ENCODE assay signal across 23 cellular contexts in genomic region chr13:57740719-57741118, GRCh38.
DNase-seq lines count a peak whose midpoint lies in the region; ATAC-seq and TF ChIP-seq lines count a peak whose summit lies in the region.
"Had no signal": no experiment of that assay in that cellular context is flagged by ENCODE, and none has a peak within 500 bp of the region (broad histone marks: within the 10 kb centered on the region; RNA-seq: fewer than 3 reads in every experiment).

No MANE protein-coding gene starts in this region.

- H3K27me3 ChIP-seq in neural progenitor cell = no peaks in the 10 kb centered on the region
- H3K27me3 ChIP-seq: foreskin keratinocyte, tibial artery had no signal

- H3K36me3 ChIP-seq in SK-N-MC (ENCODE audit: insufficient read depth, low read length) (no peaks in the 10 kb centered on the region), neural progenitor cell (no peaks in the 10 kb centered on the region)
- H3K36me3 ChIP-seq: tibial artery had no signal

- H3K4me2 ChIP-seq in neural progenitor cell = no peak overlapping the region

- peaks cover 5% of the 10 kb centered on the region for H3K4me1 Mint-ChIP-seq in neural progenitor cell
- H3K4me1 Mint-ChIP-seq in activated naive CD8-positive, alpha-beta T cell treated with anti-CD3 and anti-CD28 coated beads for 36 hours = no peaks in the 10 kb centered on the region
- H3K4me1 Mint-ChIP-seq: activated CD8-positive, alpha-beta memory T cell treated with anti-CD3 and anti-CD28 coated beads, Interleukin-2, amount 10 ng/mL, durations not matched to agents 7 days and 5 days; activated T-helper 17 cell treated with anti-CD3 and anti-CD28 coated beads, Interleukin-2, amount 50 U/mL, for 72 hours had no signal

- peak overlapping the region; percentile 71 for H2AFZ ChIP-seq in neural progenitor cell (replicated peaks)

- H3K4me3 ChIP-seq in SK-N-MC (0 out of 2 replicates have a peak overlapping the region, but pooled peaks have one; percentile 4), neural progenitor cell (no peak overlapping the region)
- H3K4me3 ChIP-seq: tibial artery had no signal

- H3K4me3 Mint-ChIP-seq in neural progenitor cell = no peak overlapping the region
- H3K4me3 Mint-ChIP-seq in activated naive CD8-positive, alpha-beta T cell treated with anti-CD3 and anti-CD28 coated beads for 36 hours = no peak overlapping the region
- H3K4me3 Mint-ChIP-seq: activated CD8-positive, alpha-beta memory T cell treated with anti-CD3 and anti-CD28 coated beads, Interleukin-2, amount 10 ng/mL, durations not matched to agents 7 days and 5 days; activated T-helper 17 cell treated with anti-CD3 and anti-CD28 coated beads, Interleukin-2, amount 50 U/mL, for 72 hours; HFFc6; natural killer cell treated with Interleukin-12 subunit alpha and Interleukin-12 subunit beta and Interleukin-15 and Interleukin-18, amount 100 ng/mL, for 72 hours had no signal

- H3K4me1 ChIP-seq in neural progenitor cell = peaks cover 37% of the 10 kb centered on the region
- H3K4me1 ChIP-seq: foreskin keratinocyte, tibial artery had no signal

- H3K27ac ChIP-seq in SK-N-MC (no peak overlapping the region), neural progenitor cell (no peak overlapping the region)
- H3K27ac ChIP-seq: epithelial cell of prostate, foreskin keratinocyte, tibial artery had no signal

- no peaks in the 10 kb centered on the region for H3F3A ChIP-seq in neural progenitor cell (ENCODE audit: low read depth)

- no peaks in the 10 kb centered on the region for H3K36me3 Mint-ChIP-seq in neural progenitor cell
- no peaks in the 10 kb centered on the region for H3K36me3 Mint-ChIP-seq in activated naive CD8-positive, alpha-beta T cell treated with anti-CD3 and anti-CD28 coated beads for 36 hours
- H3K36me3 Mint-ChIP-seq: activated CD8-positive, alpha-beta memory T cell treated with anti-CD3 and anti-CD28 coated beads, Interleukin-2, amount 10 ng/mL, durations not matched to agents 7 days and 5 days; natural killer cell treated with Interleukin-12 subunit alpha and Interleukin-12 subunit beta and Interleukin-15 and Interleukin-18, amount 100 ng/mL, for 72 hours had no signal

- no peak for TF ChIP-seq CTCF in neural progenitor cell (IDR thresholded peaks at IDR 0.05)

- H3K27ac Mint-ChIP-seq in neural progenitor cell = no peak overlapping the region
- no peak overlapping the region for H3K27ac Mint-ChIP-seq in activated naive CD8-positive, alpha-beta T cell treated with anti-CD3 and anti-CD28 coated beads for 36 hours
- H3K27ac Mint-ChIP-seq: activated CD8-positive, alpha-beta memory T cell treated with anti-CD3 and anti-CD28 coated beads, Interleukin-2, amount 10 ng/mL, durations not matched to agents 7 days and 5 days; activated T-helper 17 cell treated with anti-CD3 and anti-CD28 coated beads, Interleukin-2, amount 50 U/mL, for 72 hours; HFFc6; natural killer cell treated with Interleukin-12 subunit alpha and Interleukin-12 subunit beta and Interleukin-15 and Interleukin-18, amount 100 ng/mL, for 72 hours; progenitor cell of endocrine pancreas had no signal

- H4K20me1 ChIP-seq in neural progenitor cell (ENCODE audit: low read depth) = no peaks in the 10 kb centered on the region

- ATAC-seq in HG03354 (IDR thresholded peaks at IDR 0.05; ENCODE audit: poor library complexity, severe bottlenecking, unreplicated experiment) = no peak
- ATAC-seq: activated CD8-positive, alpha-beta memory T cell treated with anti-CD3 and anti-CD28 coated beads, Interleukin-2, amount 10 ng/mL, durations not matched to agents 7 days and 5 days; activated T-helper 17 cell treated with anti-CD3 and anti-CD28 coated beads, Interleukin-2, amount 50 U/mL, for 72 hours; foreskin keratinocyte; natural killer cell treated with Interleukin-12 subunit alpha and Interleukin-12 subunit beta and Interleukin-15 and Interleukin-18, amount 100 ng/mL, for 72 hours had no signal

- no peak overlapping the region for H3K9ac ChIP-seq in SK-N-MC (ENCODE audit: insufficient read length)
- H3K9ac ChIP-seq in neural progenitor cell = no peak overlapping the region

- H3K79me2 ChIP-seq in neural progenitor cell (ENCODE audit: low read depth) = no peaks in the 10 kb centered on the region

- no peaks in the 10 kb centered on the region for H3K9me3 Mint-ChIP-seq in neural progenitor cell
- H3K9me3 Mint-ChIP-seq in activated naive CD8-positive, alpha-beta T cell treated with anti-CD3 and anti-CD28 coated beads for 36 hours = peaks cover 5% of the 10 kb centered on the region
- H3K9me3 Mint-ChIP-seq: activated T-helper 17 cell treated with anti-CD3 and anti-CD28 coated beads, Interleukin-2, amount 50 U/mL, for 72 hours had no signal

- peaks cover under 1% of the 10 kb centered on the region for H3K27me3 Mint-ChIP-seq in neural progenitor cell (ENCODE audit: insufficient read depth, low read depth)
- no peaks in the 10 kb centered on the region for H3K27me3 Mint-ChIP-seq in activated naive CD8-positive, alpha-beta T cell treated with anti-CD3 and anti-CD28 coated beads for 36 hours
- H3K27me3 Mint-ChIP-seq: activated CD8-positive, alpha-beta memory T cell treated with anti-CD3 and anti-CD28 coated beads, Interleukin-2, amount 10 ng/mL, durations not matched to agents 7 days and 5 days; activated T-helper 17 cell treated with anti-CD3 and anti-CD28 coated beads, Interleukin-2, amount 50 U/mL, for 72 hours; natural killer cell treated with Interleukin-12 subunit alpha and Interleukin-12 subunit beta and Interleukin-15 and Interleukin-18, amount 100 ng/mL, for 72 hours; progenitor cell of endocrine pancreas had no signal

- no peaks in the 10 kb centered on the region for H3K9me3 ChIP-seq in SK-N-MC (ENCODE audit: low read depth, low read length)
- no peaks in the 10 kb centered on the region for H3K9me3 ChIP-seq in neural progenitor cell (ENCODE audit: low read depth)
- H3K9me3 ChIP-seq: tibial artery had no signal

- DNase-seq in C1 segment of cervical spinal cord (lab: John Stamatoyannopoulos, UW) = peak in 10 of 14 donors; percentile 10 to 61 (median 28)
- DNase-seq in SK-N-MC (ENCODE audit: low read depth, low spot score) = no peak
- DNase-seq in globus pallidus (ENCODE audit: low spot score) = peak; percentile 74
- no peak for DNase-seq in neural progenitor cell (ENCODE audit: low spot score)
- no peak for DNase-seq in activated T-cell treated with anti-CD3 and anti-CD28 coated beads, Interleukin-2, amount 50 U/mL, for 1 hour
- DNase-seq in activated naive CD8-positive, alpha-beta T cell treated with anti-CD3 and anti-CD28 coated beads for 36 hours = no peak
- no peak for DNase-seq in HCEC 1CT
- DNase-seq: activated CD4-positive, alpha-beta T cell treated with anti-CD3 and anti-CD28 coated beads for 48 hours; activated CD8-positive, alpha-beta memory T cell treated with anti-CD3 and anti-CD28 coated beads, Interleukin-2, amount 10 ng/mL, durations not matched to agents 7 days and 5 days; central memory CD4-positive, alpha-beta T cell; foreskin keratinocyte; HFFc6; NCI-H1436; NCI-H2171; SHP77; small intestine; stimulated activated naive CD4-positive, alpha-beta T cell treated with Interleukin-2 at 50 U/mL for 16 hours; tibial artery had no signal

Comparison
In these comparisons a context has a peak if more than half of its experiments do, and no peak if none do; other contexts are left out.
1. DNase-seq: peak in C1 segment of cervical spinal cord (10 of 14) and globus pallidus (single experiment); none in SK-N-MC (single experiment), neural progenitor cell (single experiment), activated T-cell treated with anti-CD3 and anti-CD28 coated beads, Interleukin-2, amount 50 U/mL, for 1 hour (single experiment), activated naive CD8-positive, alpha-beta T cell treated with anti-CD3 and anti-CD28 coated beads for 36 hours (single experiment) and HCEC 1CT (single experiment).